Comparison of ENCODE assay signal across 8 cellular contexts in the genomic region with DNA sequence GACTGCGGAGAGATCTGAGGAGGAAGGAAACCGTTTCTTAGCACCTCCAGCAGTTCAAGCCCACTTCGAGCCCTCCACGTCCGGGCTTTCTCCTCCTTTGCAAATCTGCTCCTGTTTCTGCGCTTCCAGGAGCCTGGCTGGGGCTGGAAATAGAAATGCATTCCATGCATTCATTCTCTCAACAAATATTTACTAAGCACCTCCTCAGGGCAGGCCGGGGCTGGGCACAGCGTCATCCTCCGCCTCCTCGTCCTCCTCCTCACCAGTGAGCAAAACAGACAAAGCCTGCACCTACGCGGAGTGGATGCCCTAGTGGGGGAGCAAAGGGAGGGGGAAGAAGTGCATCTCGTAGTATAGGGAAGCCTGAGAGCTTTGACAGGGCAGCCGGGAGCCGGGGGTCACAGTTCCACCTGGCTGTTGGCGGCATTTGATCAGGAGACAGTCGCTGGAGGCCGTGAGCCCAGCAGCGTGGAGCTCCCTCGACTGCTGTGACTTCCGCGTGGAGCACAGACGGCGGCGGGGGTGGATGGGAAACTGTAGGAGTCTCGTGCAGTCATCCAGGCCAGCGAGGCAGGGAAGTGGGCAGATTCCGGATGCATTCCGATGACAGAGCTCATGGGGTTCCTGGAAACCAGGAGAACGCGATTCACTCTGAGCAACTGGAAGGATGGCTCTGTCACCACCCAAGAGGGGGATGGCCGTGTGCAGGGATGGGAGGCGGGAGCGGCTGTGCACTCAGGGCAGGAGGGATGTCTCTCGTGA.
A peak's percentile ranks its signal among the peaks of the same experiment; 100 is the strongest.
DNase-seq lines count a peak whose midpoint lies in the region; ATAC-seq and TF ChIP-seq lines count a peak whose summit lies in the region.

No MANE protein-coding gene starts in this region.

- peaks cover 5% of the 10 kb centered on the region for H3K36me3 Mint-ChIP-seq in glutamatergic neuron (ENCODE audit: unreplicated experiment)
- peaks cover 5% of the 10 kb centered on the region for H3K36me3 Mint-ChIP-seq in activated CD8-positive, alpha-beta memory T cell treated with anti-CD3 and anti-CD28 coated beads, Interleukin-2, amount 10 ng/mL, durations not matched to agents 7 days and 5 days

- no peaks in the 10 kb centered on the region for H3K9me3 ChIP-seq in RWPE2 (ENCODE audit: severe bottlenecking)

- H3K4me1 Mint-ChIP-seq in glutamatergic neuron (ENCODE audit: low read depth, unreplicated experiment), result peaks cover 9% of the 10 kb centered on the region
- peaks cover 7% of the 10 kb centered on the region for H3K4me1 Mint-ChIP-seq in activated CD8-positive, alpha-beta memory T cell treated with anti-CD3 and anti-CD28 coated beads, Interleukin-2, amount 10 ng/mL, durations not matched to agents 7 days and 5 days

- TF ChIP-seq CTCF in RWPE2 (IDR thresholded peaks at IDR 0.05; ENCODE audit: poor library complexity, severe bottlenecking) (no peak), glutamatergic neuron (IDR thresholded peaks at IDR 0.05; ENCODE audit: partially characterized antibody, unreplicated experiment) (no peak), retinal pigment epithelial cell (conservative IDR thresholded peaks at IDR 0.05; ENCODE audit: low read depth, low read length) (no peak), GM10266 (IDR thresholded peaks at IDR 0.05; ENCODE audit: control insufficient read depth, insufficient read depth, low read depth, missing control alignments) (no peak)

- peak overlapping the region; percentile 75 for H3K27ac ChIP-seq in RWPE2 (ENCODE audit: poor library complexity, severe bottlenecking)

- CTCF ChIA-PET in activated CD8-positive, alpha-beta memory T cell treated with anti-CD3 and anti-CD28 coated beads, Interleukin-2, amount 10 ng/mL, durations not matched to agents 7 days and 5 days (lab: Charles Lee), result no interaction called here

- DNase-seq in GM03348 (ENCODE audit: low spot score) (peak; percentile 94), RWPE2 (ENCODE audit: low spot score) (peak; percentile 89), glutamatergic neuron (peak; percentile 12), retinal pigment epithelial cell (ENCODE audit: low read depth) (peak; percentile 90), GM10266 (ENCODE audit: extremely low spot score) (no peak), DMS153 treated with DMSO at 0.1 percent for 48 hours (lab: John Stamatoyannopoulos, UW; ENCODE audit: unreplicated experiment) (no peak)
- DNase-seq in activated CD8-positive, alpha-beta memory T cell treated with anti-CD3 and anti-CD28 coated beads, Interleukin-2, amount 10 ng/mL, durations not matched to agents 7 days and 5 days, result no peak

- H3K4me1 ChIP-seq in RWPE2 (ENCODE audit: insufficient read depth, poor library complexity, severe bottlenecking), result peaks cover 15% of the 10 kb centered on the region

- ATAC-seq in RWPE2 (ENCODE audit: low read depth) (peak; percentile 94), GM21526 (IDR thresholded peaks at IDR 0.05; ENCODE audit: low FRiP score, unreplicated experiment) (no peak)
- ATAC-seq in activated CD8-positive, alpha-beta memory T cell treated with anti-CD3 and anti-CD28 coated beads, Interleukin-2, amount 10 ng/mL, durations not matched to agents 7 days and 5 days, result no peak

- H3K27me3 ChIP-seq in RWPE2 (ENCODE audit: insufficient read depth, poor library complexity, severe bottlenecking), result no peaks in the 10 kb centered on the region

- H3K27ac Mint-ChIP-seq in glutamatergic neuron (ENCODE audit: unreplicated experiment), result peak overlapping the region; percentile 38
- H3K27ac Mint-ChIP-seq in activated CD8-positive, alpha-beta memory T cell treated with anti-CD3 and anti-CD28 coated beads, Interleukin-2, amount 10 ng/mL, durations not matched to agents 7 days and 5 days, result no peak overlapping the region

- peaks cover 14% of the 10 kb centered on the region for H3K27me3 Mint-ChIP-seq in glutamatergic neuron (ENCODE audit: unreplicated experiment)
- peaks cover 5% of the 10 kb centered on the region for H3K27me3 Mint-ChIP-seq in activated CD8-positive, alpha-beta memory T cell treated with anti-CD3 and anti-CD28 coated beads, Interleukin-2, amount 10 ng/mL, durations not matched to agents 7 days and 5 days

- H3K36me3 ChIP-seq in RWPE2 (ENCODE audit: low read depth), result no peaks in the 10 kb centered on the region

- peaks cover 7% of the 10 kb centered on the region for H3K9me3 Mint-ChIP-seq in glutamatergic neuron (ENCODE audit: unreplicated experiment)
- peaks cover 14% of the 10 kb centered on the region for H3K9me3 Mint-ChIP-seq in activated CD8-positive, alpha-beta memory T cell treated with anti-CD3 and anti-CD28 coated beads, Interleukin-2, amount 10 ng/mL, durations not matched to agents 7 days and 5 days (ENCODE audit: low read depth)

- H3K4me3 Mint-ChIP-seq in glutamatergic neuron (ENCODE audit: unreplicated experiment), result peak overlapping the region; percentile 25
- H3K4me3 Mint-ChIP-seq in activated CD8-positive, alpha-beta memory T cell treated with anti-CD3 and anti-CD28 coated beads, Interleukin-2, amount 10 ng/mL, durations not matched to agents 7 days and 5 days, result no peak overlapping the region

- H3K4me3 ChIP-seq in RWPE2 (ENCODE audit: severe bottlenecking) (no peak overlapping the region), retinal pigment epithelial cell (ENCODE audit: low read length) (peak overlapping the region; percentile 36)

Comparison
In these comparisons a context has a peak if more than half of its experiments do, and no peak if none do; other contexts are left out.
1. DNase-seq: peak in GM03348 (single experiment), RWPE2 (single experiment), glutamatergic neuron (single experiment) and retinal pigment epithelial cell (single experiment); none in GM10266 (single experiment), DMS153 treated with DMSO at 0.1 percent for 48 hours (single experiment) and activated CD8-positive, alpha-beta memory T cell treated with anti-CD3 and anti-CD28 coated beads, Interleukin-2, amount 10 ng/mL, durations not matched to agents 7 days and 5 days (single experiment).